24 cellular contexts compared by ENCODE assay signal in the genomic region with DNA sequence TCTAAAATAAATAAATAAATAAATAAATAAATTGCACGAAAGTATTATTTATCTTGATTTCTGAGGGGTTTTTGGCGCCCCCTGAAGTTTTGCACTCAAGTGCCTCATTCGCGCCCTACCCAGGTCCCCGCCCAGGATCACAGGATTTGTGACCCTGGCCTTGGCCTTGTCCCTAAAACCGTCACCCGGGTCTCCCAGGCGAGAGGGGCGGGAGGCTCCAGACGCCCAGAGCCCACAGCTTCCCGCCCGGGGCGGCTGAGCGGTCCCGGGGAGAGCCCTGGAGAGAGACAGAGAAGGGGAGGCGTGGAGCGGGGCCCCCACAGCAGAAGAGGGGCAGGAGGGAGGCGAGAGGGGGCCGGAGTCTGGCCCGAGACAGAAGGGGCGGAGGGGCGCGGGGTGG.
DNase-seq lines count a peak whose midpoint lies in the region; ATAC-seq, FAIRE-seq and TF ChIP-seq lines count a peak whose summit lies in the region.
"Had no signal": no experiment of that assay in that cellular context is flagged by ENCODE, and none has a peak within 500 bp of the region (broad histone marks: within the 10 kb centered on the region; RNA-seq: fewer than 3 reads in every experiment).

No MANE protein-coding gene starts in this region.

- H3K4me1 Mint-ChIP-seq in chondrocyte (ENCODE audit: low read depth), result peaks cover 3% of the 10 kb centered on the region
- peaks cover 31% of the 10 kb centered on the region for H3K4me1 Mint-ChIP-seq in type B pancreatic cell (ENCODE audit: unreplicated experiment)
- H3K4me1 Mint-ChIP-seq: activated CD4-positive, alpha-beta T cell treated with anti-CD3 and anti-CD28 coated beads, Interleukin-2, amount 10 ng/mL, durations not matched to agents 24 days and 14 days; stimulated activated memory B cell treated with anti-CD40 and anti-IgM and Interleukin-4, amounts not matched to agents 10 μg/mL and 1 μg/mL and 100 μg/mL, for 72 hours had no signal

- no peaks in the 10 kb centered on the region for H3K4me1 ChIP-seq in HepG2 (ENCODE audit: insufficient read depth, low read length)
- H3K4me1 ChIP-seq in thyroid gland, result peaks cover 0 to 7% of the 10 kb centered on the region in 2 donors
- H3K4me1 ChIP-seq: body of pancreas, prostate gland had no signal

- H3K27ac ChIP-seq in HepG2 (ENCODE audit: extremely low read length, insufficient read depth, low read length), result no peak overlapping the region
- H3K27ac ChIP-seq in thyroid gland, result no peak overlapping the region
- H3K27ac ChIP-seq: body of pancreas, dorsolateral prefrontal cortex, esophagus muscularis mucosa, heart left ventricle, left lung, prostate gland had no signal

- H3K27me3 Mint-ChIP-seq in chondrocyte (ENCODE audit: low read depth) (peaks cover 35% of the 10 kb centered on the region), type B pancreatic cell (peaks cover 10% of the 10 kb centered on the region)

- H3K9me3 ChIP-seq in HepG2 (ENCODE audit: low read length), result no peaks in the 10 kb centered on the region
- H3K9me3 ChIP-seq in thyroid gland, result no peaks in the 10 kb centered on the region
- H3K9me3 ChIP-seq: body of pancreas, esophagus muscularis mucosa, heart left ventricle, left lung, prostate gland had no signal

- H3K4me3 ChIP-seq in HepG2 (replicated peaks in 1 of 3; ENCODE audit: insufficient read depth in 1 of 3, low read depth in 2 of 3, low read length in 3 of 3) (no peak overlapping the region), thyroid gland (replicated peaks in 1 of 3) (no peak overlapping the region)
- H3K4me3 ChIP-seq: body of pancreas, dorsolateral prefrontal cortex, esophagus muscularis mucosa, left lung, prostate gland had no signal

- intact Hi-C loops in HepG2 (cut with micrococcal nuclease; ENCODE audit: unreplicated experiment), result no loop called here
- intact Hi-C loops in thyroid gland (cut with DNase I), result no loop called here

- CTCF ChIA-PET in HepG2 (lab: Yijun Ruan, JAX; ENCODE audit: low intra/inter-chr PET ratio, low total read pairs), result no interaction called here

- WGBS in HepG2 (ENCODE audit: low lambda C conversion rate), result 50% methylated on average over 22 of the region's 23 CpGs
- WGBS in thyroid gland, 2 donors, result 19 to 20% methylated on average over 11 to 19 of the region's 23 CpGs

- peak; percentile 77 for DNase-seq in NCI-H82 (lab: John Stamatoyannopoulos, UW)
- no peak for DNase-seq in NCI-H82 treated with DMSO at 0.1 percent for 48 hours (lab: John Stamatoyannopoulos, UW; ENCODE audit: unreplicated experiment)
- peak; percentile 50 for DNase-seq in chondrocyte (ENCODE audit: low spot score)
- DNase-seq in HepG2 (ENCODE audit: low spot score), result no peak
- DNase-seq in type B pancreatic cell (ENCODE audit: extremely low spot score, unreplicated experiment), result no peak
- no peak for DNase-seq in thyroid gland
- no peak for DNase-seq in activated CD8-positive, alpha-beta memory T cell treated with anti-CD3 and anti-CD28 coated beads, Interleukin-2, amount 50 U/mL, for 48 hours
- DNase-seq: ACHN; activated CD4-positive, alpha-beta T cell treated with anti-CD3 and anti-CD28 coated beads, Interleukin-2, amount 10 ng/mL, durations not matched to agents 24 days and 14 days; activated naive CD4-positive, alpha-beta T cell treated with anti-CD3 and anti-CD28 coated beads, Interleukin-2, amount 50 U/mL, for 16 hours; activated T-cell treated with anti-CD3 and anti-CD28 coated beads for 4 hours; body of pancreas; CD4-positive, alpha-beta T cell; dorsolateral prefrontal cortex; GOT3; NCI-H2029 had no signal

- H3K4me2 ChIP-seq in HepG2 (ENCODE audit: low read depth, low read length), result no peak overlapping the region

- H3K27ac Mint-ChIP-seq in chondrocyte (ENCODE audit: unreplicated experiment) (no peak overlapping the region), type B pancreatic cell (no peak overlapping the region)
- H3K27ac Mint-ChIP-seq: activated CD4-positive, alpha-beta T cell treated with anti-CD3 and anti-CD28 coated beads, Interleukin-2, amount 10 ng/mL, durations not matched to agents 24 days and 14 days; CD4-positive, alpha-beta T cell; stimulated activated memory B cell treated with anti-CD40 and anti-IgM and Interleukin-4, amounts not matched to agents 10 μg/mL and 1 μg/mL and 100 μg/mL, for 72 hours had no signal

- TF ChIP-seq POLR2A in HepG2 (IDR thresholded peaks at IDR 0.05; ENCODE audit: insufficient read depth in 1 of 2, low read depth in 2 of 2, low read length in 2 of 2) (no peak), thyroid gland (IDR thresholded peaks at IDR 0.05) (no peak)

- H3K36me3 Mint-ChIP-seq in chondrocyte (ENCODE audit: low read depth) (peaks cover 2% of the 10 kb centered on the region), type B pancreatic cell (no peaks in the 10 kb centered on the region)
- H3K36me3 Mint-ChIP-seq: stimulated activated memory B cell treated with anti-CD40 and anti-IgM and Interleukin-4, amounts not matched to agents 10 μg/mL and 1 μg/mL and 100 μg/mL, for 72 hours had no signal

- no peaks in the 10 kb centered on the region for H3K79me2 ChIP-seq in HepG2 (ENCODE audit: insufficient read depth, low read length)

- H3K9me3 Mint-ChIP-seq in chondrocyte (ENCODE audit: low read depth) (no peaks in the 10 kb centered on the region), type B pancreatic cell (no peaks in the 10 kb centered on the region)
- H3K9me3 Mint-ChIP-seq: activated CD4-positive, alpha-beta T cell treated with anti-CD3 and anti-CD28 coated beads, Interleukin-2, amount 10 ng/mL, durations not matched to agents 24 days and 14 days; CD4-positive, alpha-beta T cell; stimulated activated memory B cell treated with anti-CD40 and anti-IgM and Interleukin-4, amounts not matched to agents 10 μg/mL and 1 μg/mL and 100 μg/mL, for 72 hours had no signal

- no peaks in the 10 kb centered on the region for H4K20me1 ChIP-seq in HepG2 (ENCODE audit: insufficient read depth, low read length)

- H3K4me3 Mint-ChIP-seq in chondrocyte (ENCODE audit: unreplicated experiment) (peak overlapping the region; percentile 25), type B pancreatic cell (peak overlapping the region; percentile 22)
- H3K4me3 Mint-ChIP-seq: activated CD4-positive, alpha-beta T cell treated with anti-CD3 and anti-CD28 coated beads, Interleukin-2, amount 10 ng/mL, durations not matched to agents 24 days and 14 days; CD4-positive, alpha-beta T cell; stimulated activated memory B cell treated with anti-CD40 and anti-IgM and Interleukin-4, amounts not matched to agents 10 μg/mL and 1 μg/mL and 100 μg/mL, for 72 hours had no signal

- no TSS peak for BruUV-seq in HepG2 (replicated peaks; lab: Mats Ljungman, UMichigan)

- H2AFZ ChIP-seq in HepG2 (ENCODE audit: low read length), result no peak overlapping the region

- H3K36me3 ChIP-seq in HepG2 (replicated peaks in 1 of 2; ENCODE audit: control insufficient read depth in 1 of 2, insufficient read depth in 2 of 2, low read length in 2 of 2) (no peaks in the 10 kb centered on the region), thyroid gland (no peaks in the 10 kb centered on the region)
- H3K36me3 ChIP-seq: esophagus muscularis mucosa, heart left ventricle, left lung, prostate gland had no signal

- H3K27me3 ChIP-seq in HepG2 (ENCODE audit: control insufficient read depth in 1 of 2, insufficient read depth in 2 of 2, low read length in 2 of 2) (peaks cover 0 to 15% of the 10 kb centered on the region in 2 experiments; a peak in 1 of 5 replicates), thyroid gland (peaks cover 9% of the 10 kb centered on the region)
- H3K27me3 ChIP-seq: body of pancreas had no signal

- TF ChIP-seq RAD21 in HepG2 (CRISPR knock-in tag; IDR thresholded peaks at IDR 0.05), result no peak

- in situ Hi-C loops in HepG2 (cut with HindIII; ENCODE audit: extremely low pct_ligation_motif_present, low pct_unique_long_range_greater_than_20kb), result no loop called here

- ATAC-seq in HepG2 (no peak), GM21526 (IDR thresholded peaks at IDR 0.05; ENCODE audit: low FRiP score, unreplicated experiment) (no peak)
- ATAC-seq: body of pancreas, heart left ventricle, left lung, Panc1 had no signal

- TF ChIP-seq CTCF in chondrocyte (IDR thresholded peaks at IDR 0.05), result peak; percentile 43
- no peak for TF ChIP-seq CTCF in HepG2 (CRISPR knock-in tag; IDR thresholded peaks at IDR 0.05)
- TF ChIP-seq CTCF in type B pancreatic cell (conservative IDR thresholded peaks at IDR 0.05), result peak; percentile 37
- TF ChIP-seq CTCF in thyroid gland (IDR thresholded peaks at IDR 0.05), result no peak

- H3K9ac ChIP-seq in HepG2 (ENCODE audit: insufficient read depth, low read depth, low read length), result no peak overlapping the region

- no peak for FAIRE-seq in HepG2 (lab: Jason Lieb, UNC)
- FAIRE-seq: urothelium cell line had no signal

- POLR2A ChIA-PET in HepG2 (lab: Yijun Ruan, JAX), result no interaction called here

- TF ChIP-seq EP300 in HepG2 (IDR thresholded peaks at IDR 0.05; ENCODE audit: low read depth in 2 of 2, low read length in 2 of 2) (no peak), HepG2 (CRISPR knock-in tag; IDR thresholded peaks at IDR 0.05; ENCODE audit: borderline replicate concordance) (no peak)

TF ChIP-seq in HepG2, 621 proteins besides CTCF, POLR2A, EP300 and RAD21:
- TF ChIP-seq, protein P1, sequence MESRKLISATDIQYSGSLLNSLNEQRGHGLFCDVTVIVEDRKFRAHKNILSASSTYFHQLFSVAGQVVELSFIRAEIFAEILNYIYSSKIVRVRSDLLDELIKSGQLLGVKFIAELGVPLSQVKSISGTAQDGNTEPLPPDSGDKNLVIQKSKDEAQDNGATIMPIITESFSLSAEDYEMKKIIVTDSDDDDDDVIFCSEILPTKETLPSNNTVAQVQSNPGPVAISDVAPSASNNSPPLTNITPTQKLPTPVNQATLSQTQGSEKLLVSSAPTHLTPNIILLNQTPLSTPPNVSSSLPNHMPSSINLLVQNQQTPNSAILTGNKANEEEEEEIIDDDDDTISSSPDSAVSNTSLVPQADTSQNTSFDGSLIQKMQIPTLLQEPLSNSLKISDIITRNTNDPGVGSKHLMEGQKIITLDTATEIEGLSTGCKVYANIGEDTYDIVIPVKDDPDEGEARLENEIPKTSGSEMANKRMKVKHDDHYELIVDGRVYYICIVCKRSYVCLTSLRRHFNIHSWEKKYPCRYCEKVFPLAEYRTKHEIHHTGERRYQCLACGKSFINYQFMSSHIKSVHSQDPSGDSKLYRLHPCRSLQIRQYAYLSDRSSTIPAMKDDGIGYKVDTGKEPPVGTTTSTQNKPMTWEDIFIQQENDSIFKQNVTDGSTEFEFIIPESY (CRISPR knock-in tag; IDR thresholded peaks at IDR 0.05), result peak; percentile 61
- no peak for TF ChIP-seq JUND (CRISPR knock-in tag; IDR thresholded peaks at IDR 0.05)

Comparison
In these comparisons a context has a peak if more than half of its experiments do, and no peak if none do; other contexts are left out.
1. DNase-seq: peak in NCI-H82 (single experiment) and chondrocyte (single experiment); none in NCI-H82 treated with DMSO at 0.1 percent for 48 hours (single experiment), HepG2 (single experiment), type B pancreatic cell (single experiment), thyroid gland (0 of 2) and activated CD8-positive, alpha-beta memory T cell treated with anti-CD3 and anti-CD28 coated beads, Interleukin-2, amount 50 U/mL, for 48 hours (single experiment).
2. CTCF ChIP-seq: peak in chondrocyte (single experiment) and type B pancreatic cell (single experiment); none in HepG2 (single experiment) and thyroid gland (0 of 6).